Comparison of ENCODE assay signal across 26 cellular contexts in the genomic region with DNA sequence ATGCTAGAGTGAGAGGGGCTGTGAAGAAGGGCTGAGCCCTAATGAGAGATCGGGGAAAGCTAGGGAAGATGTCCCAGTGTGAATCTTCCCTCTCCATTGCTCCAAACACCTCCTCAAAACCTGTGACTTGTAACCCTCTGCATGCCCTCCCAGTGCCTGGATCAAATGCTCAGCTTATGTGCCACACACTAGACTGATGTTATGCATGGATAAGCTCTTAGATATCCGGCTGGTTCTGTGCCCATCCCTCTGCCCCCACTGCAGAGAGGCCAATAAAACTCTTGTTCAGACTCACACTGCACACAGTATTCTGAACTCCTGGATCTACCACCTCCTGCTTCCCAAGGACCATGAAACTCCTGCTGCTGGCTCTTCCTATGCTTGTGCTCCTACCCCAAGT. TPM values are rescaled to one million over a fixed set of nuclear protein-coding genes. Genes with fewer than 3 reads are reported as not detected.
A peak's percentile ranks its signal among the peaks of the same experiment; 100 is the strongest.
DNase-seq lines count a peak whose midpoint lies in the region; ATAC-seq and TF ChIP-seq lines count a peak whose summit lies in the region.
"Had no signal": no experiment of that assay in that cellular context is flagged by ENCODE, and none has a peak within 500 bp of the region (broad histone marks: within the 10 kb centered on the region; RNA-seq: fewer than 3 reads in every experiment).

A gene with protein sequence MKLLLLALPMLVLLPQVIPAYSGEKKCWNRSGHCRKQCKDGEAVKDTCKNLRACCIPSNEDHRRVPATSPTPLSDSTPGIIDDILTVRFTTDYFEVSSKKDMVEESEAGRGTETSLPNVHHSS (plus strand): TSS at position 301 of the 400 bp plus-strand sequence. CDS start 50 bp downstream, at position 351.

- peak within 1 kb of the TSS; percentile 31 for H3K27ac Mint-ChIP-seq in endothelial cell (ENCODE audit: unreplicated experiment)
- H3K27ac Mint-ChIP-seq: CD14-positive monocyte; CD4-positive, alpha-beta memory T cell; CD4-positive, CD25-positive, alpha-beta regulatory T cell had no signal

- no peak for TF ChIP-seq CTCF in RWPE2 (IDR thresholded peaks at IDR 0.05; ENCODE audit: poor library complexity, severe bottlenecking)
- no peak for TF ChIP-seq CTCF in endothelial cell (IDR thresholded peaks at IDR 0.05; ENCODE audit: unreplicated experiment)
- TF ChIP-seq CTCF in dorsolateral prefrontal cortex (IDR thresholded peaks at IDR 0.05 in 54 of 56, conservative IDR thresholded peaks at IDR 0.05 in 2 of 56; ENCODE audit: low read depth in 1 of 56, partially characterized antibody in 56 of 56) = no peak

- H3K9me3 Mint-ChIP-seq in endothelial cell (ENCODE audit: unreplicated experiment) = peaks cover 41% of the 10 kb centered on the region

- no peaks in the 10 kb centered on the region for H3K36me3 ChIP-seq in BLaER1 treated with 17β-estradiol and CSF1 and Interleukin-3, amounts not matched to agents 10 nM and 100 nM
- no peaks in the 10 kb centered on the region for H3K36me3 ChIP-seq in RWPE2 (ENCODE audit: low read depth)
- H3K36me3 ChIP-seq: BE2C had no signal

- H3K27me3 ChIP-seq in BLaER1 treated with 17β-estradiol and CSF1 and Interleukin-3, amounts not matched to agents 10 nM and 100 nM = no peaks in the 10 kb centered on the region
- H3K27me3 ChIP-seq in RWPE2 (ENCODE audit: insufficient read depth, poor library complexity, severe bottlenecking) (peaks cover 4% of the 10 kb centered on the region), dorsolateral prefrontal cortex (peaks cover 0 to 23% (median 2%) of the 10 kb centered on the region in 45 donors)

- peaks cover 13 to 59% (median 56%) of the 10 kb centered on the region in 10 experiments; a peak in 19 of 20 replicates for H3K4me1 ChIP-seq in BLaER1 treated with 17β-estradiol and CSF1 and Interleukin-3, amounts not matched to agents 10 nM and 100 nM
- H3K4me1 ChIP-seq in RWPE2 (ENCODE audit: insufficient read depth, poor library complexity, severe bottlenecking) = no peaks in the 10 kb centered on the region
- H3K4me1 ChIP-seq: BE2C had no signal

- no peak for DNase-seq in RWPE2 (ENCODE audit: low spot score)
- DNase-seq in endothelial cell (ENCODE audit: low spot score) = no peak
- no peak for DNase-seq in dorsolateral prefrontal cortex
- no peak for DNase-seq in mucosa of gallbladder (ENCODE audit: low spot score)
- no peak for DNase-seq in effector CD8-positive, alpha-beta T cell (lab: John Stamatoyannopoulos, UW)
- DNase-seq: 8988T; ACHN; BE2C; C1 segment of cervical spinal cord; CD4-positive, alpha-beta memory T cell; CD4-positive, CD25-positive, alpha-beta regulatory T cell; CD8-positive, alpha-beta memory T cell; COR-L47; DMS 273 treated with DMSO at 0.1 percent for 48 hours; DMS153; DMS53; DMS79; DND-41; EL; GDM1 had no signal

- no peak within 1 kb of the TSS for H3K4me3 ChIP-seq in BLaER1 treated with 17β-estradiol and CSF1 and Interleukin-3, amounts not matched to agents 10 nM and 100 nM
- no peak within 1 kb of the TSS for H3K4me3 ChIP-seq in RWPE2 (ENCODE audit: severe bottlenecking)
- H3K4me3 ChIP-seq in dorsolateral prefrontal cortex = no peak within 1 kb of the TSS
- H3K4me3 ChIP-seq: GM12878 had no signal

- no peaks in the 10 kb centered on the region for H4K20me1 ChIP-seq in BLaER1 treated with 17β-estradiol and CSF1 and Interleukin-3, amounts not matched to agents 10 nM and 100 nM

- no peaks in the 10 kb centered on the region for H3K27me3 Mint-ChIP-seq in endothelial cell (ENCODE audit: unreplicated experiment)
- H3K27me3 Mint-ChIP-seq: CD4-positive, CD25-positive, alpha-beta regulatory T cell had no signal

- peaks cover 18% of the 10 kb centered on the region for H3K36me3 Mint-ChIP-seq in endothelial cell (ENCODE audit: low read depth, unreplicated experiment)
- H3K36me3 Mint-ChIP-seq: CD14-positive monocyte; CD4-positive, alpha-beta memory T cell; CD4-positive, CD25-positive, alpha-beta regulatory T cell; CD8-positive, alpha-beta memory T cell had no signal

- peak; percentile 40; the same call in 2 of the 3 replicates for ATAC-seq in RWPE2 (ENCODE audit: low read depth)
- ATAC-seq: GM12878 had no signal

- H3K9me3 ChIP-seq in BLaER1 treated with 17β-estradiol and CSF1 and Interleukin-3, amounts not matched to agents 10 nM and 100 nM (replicated peaks in 1 of 11) = peaks cover 16 to 31% (median 25%) of the 10 kb centered on the region in 11 experiments
- no peaks in the 10 kb centered on the region for H3K9me3 ChIP-seq in RWPE2 (ENCODE audit: severe bottlenecking)
- H3K9me3 ChIP-seq: BE2C had no signal

- no peak within 1 kb of the TSS; a peak in 1 of 22 replicates for H3K9ac ChIP-seq in BLaER1 treated with 17β-estradiol and CSF1 and Interleukin-3, amounts not matched to agents 10 nM and 100 nM

- no peak within 1 kb of the TSS for H3K4me3 Mint-ChIP-seq in endothelial cell (ENCODE audit: unreplicated experiment)
- H3K4me3 Mint-ChIP-seq: CD4-positive, alpha-beta memory T cell; CD4-positive, CD25-positive, alpha-beta regulatory T cell; CD8-positive, alpha-beta memory T cell had no signal

- no peaks in the 10 kb centered on the region for H3K4me1 Mint-ChIP-seq in endothelial cell (ENCODE audit: unreplicated experiment)
- H3K4me1 Mint-ChIP-seq: CD14-positive monocyte; CD4-positive, alpha-beta memory T cell; CD4-positive, CD25-positive, alpha-beta regulatory T cell; CD8-positive, alpha-beta memory T cell had no signal

- peak within 1 kb of the TSS in 8 of 11 experiments; percentile 7 to 85 (median 76); a peak in 15 of 22 replicates for H3K4me2 ChIP-seq in BLaER1 treated with 17β-estradiol and CSF1 and Interleukin-3, amounts not matched to agents 10 nM and 100 nM

- H3K27ac ChIP-seq in BLaER1 treated with 17β-estradiol and CSF1 and Interleukin-3, amounts not matched to agents 10 nM and 100 nM = no peak within 1 kb of the TSS; a peak in 1 of 22 replicates
- H3K27ac ChIP-seq in RWPE2 (ENCODE audit: poor library complexity, severe bottlenecking) = no peak within 1 kb of the TSS
- H3K27ac ChIP-seq in dorsolateral prefrontal cortex = no peak within 1 kb of the TSS

- intact Hi-C loops in dorsolateral prefrontal cortex (cut with DNase I) = loop anchor here in 1 of 2 donors (10.0 kb wide), 1 partner anchor 56 kb away; no protein-coding TSS in a partner anchor

RNA-seq across cellular contexts. Expression of the gene that starts here (rescaled TPM):
- total RNA-seq in endothelial cell (ENCODE audit: unreplicated experiment) = not detected
- not detected for total RNA-seq in dorsolateral prefrontal cortex
- not detected for total RNA-seq in mucosa of gallbladder
- total RNA-seq: A673; CD4-positive, alpha-beta memory T cell; CD4-positive, CD25-positive, alpha-beta regulatory T cell; CD8-positive, alpha-beta memory T cell; Daoy; G401; GM12878 had no signal
